Comparison of ENCODE assay signal across 8 cellular contexts in genomic region chr1:6245869-6246496, GRCh38. TPM values are rescaled to one million over a fixed set of nuclear protein-coding genes. Genes with fewer than 3 reads are reported as not detected.
DNase-seq lines count a peak whose midpoint lies in the region; ATAC-seq, FAIRE-seq and TF ChIP-seq lines count a peak whose summit lies in the region.

No MANE protein-coding gene starts in this region.

- no peak for TF ChIP-seq CTCF in CD8-positive, alpha-beta T cell (IDR thresholded peaks at IDR 0.05)
- TF ChIP-seq CTCF in choroid plexus epithelial cell (conservative IDR thresholded peaks at IDR 0.05; ENCODE audit: low read depth, low read length): no peak

- FAIRE-seq in frontal cortex (lab: Jason Lieb, UNC): no peak

- H3K4me3 Mint-ChIP-seq in CD8-positive, alpha-beta T cell: no peak overlapping the region

- no peak overlapping the region for H3K4me3 ChIP-seq in CD8-positive, alpha-beta T cell (ENCODE audit: low read depth, low read length)
- H3K4me3 ChIP-seq in SK-N-MC (peak overlapping the region; percentile 68), choroid plexus epithelial cell (ENCODE audit: low read depth, low read length) (peak overlapping the region; percentile 5)

- H3K36me3 ChIP-seq in CD8-positive, alpha-beta T cell (ENCODE audit: insufficient read depth, low read length): no peaks in the 10 kb centered on the region
- H3K36me3 ChIP-seq in SK-N-MC (ENCODE audit: insufficient read depth, low read length): no peaks in the 10 kb centered on the region

- ATAC-seq in CD8-positive, alpha-beta T cell: no peak
- no peak for ATAC-seq in left cardiac atrium

- CTCF ChIA-PET in CD8-positive, alpha-beta T cell (lab: Charles Lee): interaction anchor here (0.7 to 6.1 kb wide), 37 partner anchors 9 to 237 kb away, joined by 3 to 128 read pairs (median 5); partner anchors contain the start of genes ACOT7, GPR153 and ICMT

- H3K4me1 Mint-ChIP-seq in CD8-positive, alpha-beta T cell (ENCODE audit: low read depth): peaks cover 11% of the 10 kb centered on the region

- H3K27ac ChIP-seq in CD8-positive, alpha-beta T cell (ENCODE audit: low read depth, low read length): no peak overlapping the region
- no peak overlapping the region for H3K27ac ChIP-seq in SK-N-MC

- DNase-seq in CD8-positive, alpha-beta T cell: peak in 4 of 7 experiments; percentile 16 to 50 (median 32)
- peak in 48 of 76 experiments; percentile 17 to 73 (median 48) for DNase-seq in HUDEP-2 (lab: John Stamatoyannopoulos, UW; ENCODE audit: unreplicated experiment in 76 of 76)
- DNase-seq in SK-N-MC (ENCODE audit: low read depth, low spot score): no peak
- no peak for DNase-seq in choroid plexus epithelial cell (ENCODE audit: low read depth)
- DNase-seq in stimulated activated CD4-positive, alpha-beta T cell treated with anti-CD3 and anti-CD28 coated beads, Interleukin-2, amount 100 ng/mL, for 48 hours: peak; percentile 38 to 48
- DNase-seq in frontal cortex (ENCODE audit: low spot score in 2 of 2): no peak
- DNase-seq in superior temporal gyrus (ENCODE audit: extremely low spot score): no peak
- DNase-seq in left cardiac atrium: no peak

- peaks cover 53% of the 10 kb centered on the region for H3K27me3 Mint-ChIP-seq in CD8-positive, alpha-beta T cell (ENCODE audit: low read depth)

- peaks cover 44% of the 10 kb centered on the region for H3K27me3 ChIP-seq in CD8-positive, alpha-beta T cell (ENCODE audit: insufficient read depth, low read length)

- POLR2A ChIA-PET in CD8-positive, alpha-beta T cell (lab: Charles Lee): no interaction called here

- no peaks in the 10 kb centered on the region for H3K9me3 Mint-ChIP-seq in CD8-positive, alpha-beta T cell

- intact Hi-C loops in CD8-positive, alpha-beta T cell (cut with DNase I, micrococcal nuclease): loop anchor here (1.0 to 10.0 kb wide), 12 partner anchors 15 to 736 kb away; partner anchors contain the start of genes ACOT7 (in 1 of the 2), DNAJC11 (in 1 of the 2) and GPR153 (in 1 of the 2)
- intact Hi-C loops in left cardiac atrium (cut with DNase I): loop anchor here (1.0 to 10.0 kb wide), 4 partner anchors 97 to 159 kb away; no protein-coding TSS in a partner anchor

- H3K9ac ChIP-seq in SK-N-MC (ENCODE audit: insufficient read length): no peak overlapping the region

- H3K4me1 ChIP-seq in CD8-positive, alpha-beta T cell (ENCODE audit: insufficient read depth, low read length): peaks cover 15% of the 10 kb centered on the region

- no peak overlapping the region for H3K27ac Mint-ChIP-seq in CD8-positive, alpha-beta T cell

- H3K36me3 Mint-ChIP-seq in CD8-positive, alpha-beta T cell: no peaks in the 10 kb centered on the region

- no peaks in the 10 kb centered on the region for H3K9me3 ChIP-seq in CD8-positive, alpha-beta T cell (ENCODE audit: low read length)
- H3K9me3 ChIP-seq in SK-N-MC (ENCODE audit: low read depth, low read length): no peaks in the 10 kb centered on the region

RNA-seq across cellular contexts. Expression of gene HES3, which starts 2.0 kb away (rescaled TPM):
- total RNA-seq in CD8-positive, alpha-beta T cell: not detected
- not detected for total RNA-seq in frontal cortex
- total RNA-seq in left cardiac atrium: not detected

RNA-seq across cellular contexts. Expression of gene ICMT, which starts 10.2 kb away (rescaled TPM):
- 1 to 10 TPM; 1.7 to 2.2 TPM for total RNA-seq in CD8-positive, alpha-beta T cell
- 21.6 TPM for total RNA-seq in frontal cortex
- total RNA-seq in left cardiac atrium: 10 to 100 TPM; 56.9 to 61.1 TPM

RNA-seq across cellular contexts. Expression of gene GPR153, which starts 14.9 kb away (rescaled TPM):
- under 1 TPM; 0.61 to 0.65 TPM for total RNA-seq in CD8-positive, alpha-beta T cell
- 22.0 TPM for total RNA-seq in frontal cortex
- total RNA-seq in left cardiac atrium: 10 to 100 TPM in 1 of 2 donors, 1 to 10 TPM in 1; 9.7 to 10.5 TPM

RNA-seq across cellular contexts. Expression of gene RNF207, which starts 40.1 kb away (rescaled TPM):
- total RNA-seq in CD8-positive, alpha-beta T cell: 1 to 10 TPM; 5.1 to 5.2 TPM
- 4.5 TPM for total RNA-seq in frontal cortex
- total RNA-seq in left cardiac atrium: 10 to 100 TPM; 35.8 to 38.3 TPM

RNA-seq across cellular contexts. Expression of gene RPL22, which starts 46.6 kb away (rescaled TPM):
- total RNA-seq in CD8-positive, alpha-beta T cell: 100 to 1,000 TPM; 565 to 567 TPM
- total RNA-seq in frontal cortex (393 TPM), left cardiac atrium (100 to 1,000 TPM; 264 to 275 TPM)

Comparison
In these comparisons a context has a peak if more than half of its experiments do, and no peak if none do; other contexts are left out.
1. DNase-seq: peak in CD8-positive, alpha-beta T cell (4 of 7), HUDEP-2 (48 of 76) and stimulated activated CD4-positive, alpha-beta T cell treated with anti-CD3 and anti-CD28 coated beads, Interleukin-2, amount 100 ng/mL, for 48 hours (2 of 2); none in SK-N-MC (single experiment), choroid plexus epithelial cell (single experiment), frontal cortex (0 of 2), superior temporal gyrus (single experiment) and left cardiac atrium (single experiment).
2. RNA of gene GPR153, which starts 14.9 kb away (total RNA-seq): 22.0 TPM in frontal cortex (single experiment) and 9.7 to 10.5 TPM in left cardiac atrium; 0.61 to 0.65 TPM in CD8-positive, alpha-beta T cell; every median in the first group is over 4 times any median in the second.